Comparison of ENCODE assay signal across 14 cellular contexts in genomic region chr15:48582472-48583235, GRCh38.
DNase-seq lines count a peak whose midpoint lies in the region; TF ChIP-seq lines count a peak whose summit lies in the region.
"Had no signal": no experiment of that assay in that cellular context is flagged by ENCODE, and none has a peak within 500 bp of the region (broad histone marks: within the 10 kb centered on the region; RNA-seq: fewer than 3 reads in every experiment).

No MANE protein-coding gene starts in this region.

- H3K4me3 ChIP-seq in trophoblast cell (ENCODE audit: low read depth, low read length), result no peak overlapping the region
- no peak overlapping the region for H3K4me3 ChIP-seq in neural progenitor cell

- H3K9me3 ChIP-seq in trophoblast cell (ENCODE audit: insufficient read depth, low read depth, low read length) (no peaks in the 10 kb centered on the region), neural progenitor cell (ENCODE audit: low read depth) (no peaks in the 10 kb centered on the region)

- H4K91ac ChIP-seq in trophoblast cell (ENCODE audit: low read depth, low read length), result no peak overlapping the region

- H3K4me1 Mint-ChIP-seq in neural progenitor cell, result peaks cover 14% of the 10 kb centered on the region
- H3K4me1 Mint-ChIP-seq: naive thymus-derived CD8-positive, alpha-beta T cell had no signal

- H3F3A ChIP-seq in neural progenitor cell (ENCODE audit: low read depth), result no peaks in the 10 kb centered on the region

- no peak overlapping the region for H3K23ac ChIP-seq in trophoblast cell (ENCODE audit: low read length)

- no peak for TF ChIP-seq CTCF in neural progenitor cell (IDR thresholded peaks at IDR 0.05)

- no peak overlapping the region for H3K18ac ChIP-seq in trophoblast cell (ENCODE audit: low read length)

- H3K4me2 ChIP-seq in trophoblast cell (ENCODE audit: low read length) (no peak overlapping the region), neural progenitor cell (no peak overlapping the region)

- no peak overlapping the region for H4K8ac ChIP-seq in trophoblast cell (ENCODE audit: low read depth, low read length)

- H3K9ac ChIP-seq in trophoblast cell (ENCODE audit: low read length) (no peak overlapping the region), neural progenitor cell (no peak overlapping the region)

- H3K79me1 ChIP-seq in trophoblast cell (ENCODE audit: low read length), result no peaks in the 10 kb centered on the region

- no peak overlapping the region for H3K4ac ChIP-seq in trophoblast cell (ENCODE audit: low read depth, low read length)

- no peaks in the 10 kb centered on the region for H3K79me2 ChIP-seq in trophoblast cell (ENCODE audit: control insufficient read depth, insufficient read depth, low read length, poor library complexity)
- H3K79me2 ChIP-seq in neural progenitor cell (ENCODE audit: low read depth), result no peaks in the 10 kb centered on the region

- H3K27me3 Mint-ChIP-seq in neural progenitor cell (ENCODE audit: insufficient read depth, low read depth), result no peaks in the 10 kb centered on the region

- no peaks in the 10 kb centered on the region for H4K20me1 ChIP-seq in neural progenitor cell (ENCODE audit: low read depth)

- no peaks in the 10 kb centered on the region for H3K27me3 ChIP-seq in trophoblast cell (ENCODE audit: insufficient read depth, low read length)
- H3K27me3 ChIP-seq in neural progenitor cell, result no peaks in the 10 kb centered on the region

- H3K14ac ChIP-seq in trophoblast cell (ENCODE audit: low read length), result no peak overlapping the region

- H2AK5ac ChIP-seq in trophoblast cell (ENCODE audit: low read length), result no peak overlapping the region

- H4K12ac ChIP-seq in trophoblast cell (ENCODE audit: low read depth, low read length), result no peak overlapping the region

- DNase-seq in GM03348 (ENCODE audit: low spot score), result peak; percentile 56
- peak; percentile 97 for DNase-seq in fibroblast of gingiva (ENCODE audit: low read depth)
- DNase-seq in trophoblast cell, result peak; percentile 93 to 97
- DNase-seq in HUDEP-2 (lab: John Stamatoyannopoulos, UW; ENCODE audit: unreplicated experiment in 76 of 76), result no peak
- DNase-seq in NOMO-1 treated with dmso at 0.1 percent for 144 hours (lab: John Stamatoyannopoulos, UW; ENCODE audit: unreplicated experiment), result no peak
- no peak for DNase-seq in SK-N-DZ (ENCODE audit: low spot score)
- DNase-seq in neural progenitor cell (ENCODE audit: low spot score), result no peak
- DNase-seq: aorta; DMS153; naive thymus-derived CD8-positive, alpha-beta T cell; NCI-H1436; PC-3 had no signal

- no peak overlapping the region for H2BK5ac ChIP-seq in trophoblast cell (ENCODE audit: low read depth, low read length, poor library complexity)

- no peaks in the 10 kb centered on the region for H3K36me3 Mint-ChIP-seq in neural progenitor cell
- H3K36me3 Mint-ChIP-seq: naive thymus-derived CD8-positive, alpha-beta T cell had no signal

- no peaks in the 10 kb centered on the region for H3K9me3 Mint-ChIP-seq in neural progenitor cell
- H3K9me3 Mint-ChIP-seq: naive thymus-derived CD8-positive, alpha-beta T cell had no signal

- H3K4me1 ChIP-seq in trophoblast cell (ENCODE audit: control insufficient read depth in 1 of 2, insufficient read depth in 2 of 2, low read length in 2 of 2) (no peaks in the 10 kb centered on the region), neural progenitor cell (peaks cover 1% of the 10 kb centered on the region)

- no CpG with 5 or more reads among the region's 11 CpGs for WGBS in trophoblast cell (ENCODE audit: extremely low coverage, insufficient coverage, insufficient read length)

- no peak overlapping the region for H3K27ac ChIP-seq in trophoblast cell (ENCODE audit: low read depth, low read length)
- H3K27ac ChIP-seq in neural progenitor cell, result no peak overlapping the region
- H3K27ac ChIP-seq: epithelial cell of prostate had no signal

- no peak overlapping the region for H2BK12ac ChIP-seq in trophoblast cell (ENCODE audit: low read length)

- H2AFZ ChIP-seq in trophoblast cell (ENCODE audit: insufficient read depth, low read length, poor library complexity), result no peak overlapping the region
- no peak overlapping the region for H2AFZ ChIP-seq in neural progenitor cell (replicated peaks)

- no peak overlapping the region for H3K4me3 Mint-ChIP-seq in neural progenitor cell
- H3K4me3 Mint-ChIP-seq: naive thymus-derived CD8-positive, alpha-beta T cell had no signal

- H2BK120ac ChIP-seq in trophoblast cell (ENCODE audit: insufficient read depth, low read length, poor library complexity), result no peak overlapping the region

- H3K36me3 ChIP-seq in trophoblast cell (ENCODE audit: control insufficient read depth in 1 of 2, insufficient read depth in 2 of 2, low read length in 2 of 2) (no peaks in the 10 kb centered on the region), neural progenitor cell (no peaks in the 10 kb centered on the region)

- H3K27ac Mint-ChIP-seq in neural progenitor cell, result no peak overlapping the region
- H3K27ac Mint-ChIP-seq: naive thymus-derived CD8-positive, alpha-beta T cell had no signal

TF ChIP-seq in PFSK-1, 5 proteins besides CTCF, POLR2A, EP300 and RAD21:
- no peak for TF ChIP-seq SIN3A (IDR thresholded peaks at IDR 0.05; ENCODE audit: borderline replicate concordance, insufficient read depth, low read length)
- TF ChIP-seq POLR2AphosphoS5 (IDR thresholded peaks at IDR 0.05; ENCODE audit: low read depth, low read length), result peak; percentile 36; the same call in 1 of the 2 replicates
- TF ChIP-seq FOXP2 (optimal IDR thresholded peaks at IDR 0.05; ENCODE audit: borderline replicate concordance, extremely low read depth, extremely low read length, insufficient read depth), result peak; percentile 84
- TF ChIP-seq TAF1 (IDR thresholded peaks at IDR 0.05; ENCODE audit: borderline replicate concordance, insufficient read depth, low read length), result no peak

Comparison
In these comparisons a context has a peak if more than half of its experiments do, and no peak if none do; other contexts are left out.
1. DNase-seq: peak in GM03348 (single experiment), fibroblast of gingiva (single experiment) and trophoblast cell (2 of 2); none in HUDEP-2 (0 of 76), NOMO-1 treated with dmso at 0.1 percent for 144 hours (single experiment), SK-N-DZ (single experiment) and neural progenitor cell (single experiment).